In the genomic region with DNA sequence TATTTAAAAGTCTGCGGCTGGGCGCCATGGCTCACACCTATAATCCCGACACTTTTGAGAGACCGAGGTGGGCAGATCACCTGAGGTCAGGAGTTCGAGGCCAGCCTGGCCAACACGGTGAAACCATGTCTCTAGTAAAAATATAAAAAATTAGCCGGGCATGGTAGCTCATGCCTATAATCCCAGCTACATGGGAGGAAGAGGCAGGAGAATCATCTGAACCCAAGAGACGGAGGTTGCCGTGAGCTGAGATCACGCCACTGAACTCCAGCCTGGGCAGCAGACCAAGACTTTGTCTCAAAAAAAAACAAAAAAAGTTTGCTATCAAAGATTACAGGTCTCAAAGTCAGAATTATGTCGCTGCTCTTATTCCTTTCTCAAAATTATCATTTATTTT, we compare ENCODE assay signal across 1 cellular context.
TF ChIP-seq lines count a peak whose summit lies in the region.

No MANE protein-coding gene starts in this region.

TF ChIP-seq in A549, 52 proteins besides CTCF, POLR2A, EP300 and RAD21:
- TF ChIP-seq, protein P1, sequence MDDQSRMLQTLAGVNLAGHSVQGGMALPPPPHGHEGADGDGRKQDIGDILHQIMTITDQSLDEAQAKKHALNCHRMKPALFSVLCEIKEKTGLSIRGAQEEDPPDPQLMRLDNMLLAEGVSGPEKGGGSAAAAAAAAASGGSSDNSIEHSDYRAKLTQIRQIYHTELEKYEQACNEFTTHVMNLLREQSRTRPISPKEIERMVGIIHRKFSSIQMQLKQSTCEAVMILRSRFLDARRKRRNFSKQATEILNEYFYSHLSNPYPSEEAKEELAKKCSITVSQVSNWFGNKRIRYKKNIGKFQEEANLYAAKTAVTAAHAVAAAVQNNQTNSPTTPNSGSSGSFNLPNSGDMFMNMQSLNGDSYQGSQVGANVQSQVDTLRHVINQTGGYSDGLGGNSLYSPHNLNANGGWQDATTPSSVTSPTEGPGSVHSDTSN (IDR thresholded peaks at IDR 0.05), result no peak
- no peak for TF ChIP-seq TP53 (CRISPR knock-in tag; IDR thresholded peaks at IDR 0.05)
